In the genomic region with DNA sequence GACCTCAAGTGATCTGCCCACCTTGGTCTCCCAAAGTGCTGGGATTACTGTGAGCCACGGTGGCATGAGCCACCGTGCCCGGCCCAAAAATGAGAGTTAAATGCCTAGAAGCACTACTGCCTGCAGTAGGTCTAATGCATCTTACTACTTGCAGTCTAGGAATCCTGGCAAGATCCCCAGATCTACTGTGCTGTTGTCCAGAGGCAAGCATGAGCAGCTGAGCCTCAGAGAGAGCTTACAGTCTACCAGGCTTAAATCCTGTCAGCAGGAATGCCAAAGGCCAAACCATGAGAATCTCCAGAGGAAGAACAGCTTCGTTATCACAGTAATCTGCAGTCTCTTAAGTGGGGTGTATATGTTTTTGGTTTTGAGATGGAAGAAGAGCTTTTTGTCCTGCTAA, we compare ENCODE assay signal across 1 cellular context.
TF ChIP-seq lines count a peak whose summit lies in the region.

No MANE protein-coding gene starts in this region.

TF ChIP-seq in HepG2, 621 proteins besides CTCF, POLR2A, EP300 and RAD21:
- 0 out of 2 replicates have a peak, but pooled peaks have one; percentile 16 for TF ChIP-seq POLR2AphosphoS5 (IDR thresholded peaks at IDR 0.05; ENCODE audit: low read depth, low read length)
- TF ChIP-seq FOXP1 (IDR thresholded peaks at IDR 0.05): no peak
- no peak for TF ChIP-seq FOXP1 (CRISPR knock-in tag; IDR thresholded peaks at IDR 0.05)
- no peak for TF ChIP-seq GATAD2A (CRISPR knock-in tag; IDR thresholded peaks at IDR 0.05)
- TF ChIP-seq POLR2AphosphoS2 (IDR thresholded peaks at IDR 0.05; ENCODE audit: low read depth, low read length): no peak
